ENCODE assay signal across 8 cellular contexts in genomic region chr11:8593455-8593854, GRCh38. TPM values are rescaled to one million over a fixed set of nuclear protein-coding genes. Genes with fewer than 3 reads are reported as not detected.
A peak's percentile ranks its signal among the peaks of the same experiment; 100 is the strongest.
DNase-seq lines count a peak whose midpoint lies in the region; ATAC-seq and TF ChIP-seq lines count a peak whose summit lies in the region.

No MANE protein-coding gene starts in this region.

- TF ChIP-seq CTCF in Calu3 (IDR thresholded peaks at IDR 0.05; ENCODE audit: unreplicated experiment) (no peak), SK-N-SH (IDR thresholded peaks at IDR 0.05) (no peak)

- H3F3A ChIP-seq in SK-N-SH (replicated peaks; ENCODE audit: insufficient read depth), result no peaks in the 10 kb centered on the region

- H3K4me1 ChIP-seq in SK-N-SH (ENCODE audit: control insufficient read depth in 1 of 2, insufficient read depth in 2 of 2, low read depth in 1 of 2, low read length in 1 of 2) (peaks cover 0 to 5% of the 10 kb centered on the region in 2 experiments; a peak in 1 of 4 replicates), right cardiac atrium (ENCODE audit: control insufficient read depth, insufficient read depth, low read length) (no peaks in the 10 kb centered on the region)

- peak overlapping the region; percentile 70 for H3K4me3 Mint-ChIP-seq in Calu3 (ENCODE audit: low read depth, unreplicated experiment)
- H3K4me3 Mint-ChIP-seq in stimulated activated naive CD8-positive, alpha-beta T cell treated with anti-CD3 and anti-CD28 coated beads, Interleukin-15, amount 100 ng/mL, for 72 hours, result peak overlapping the region; percentile 84 to 85

- H4K20me1 ChIP-seq in SK-N-SH (ENCODE audit: insufficient read depth), result no peaks in the 10 kb centered on the region

- H3K36me3 Mint-ChIP-seq in Calu3 (ENCODE audit: insufficient read depth, unreplicated experiment), result peaks cover 13% of the 10 kb centered on the region

- H3K27me3 ChIP-seq in SK-N-SH (ENCODE audit: insufficient read depth) (no peaks in the 10 kb centered on the region), right cardiac atrium (ENCODE audit: control insufficient read depth, insufficient read depth) (no peaks in the 10 kb centered on the region)

- H3K27ac ChIP-seq in SK-N-SH (ENCODE audit: low read depth in 2 of 2, low read length in 1 of 2), result no peak overlapping the region
- H3K27ac ChIP-seq in right cardiac atrium (ENCODE audit: low read length), result no peak overlapping the region

- POLR2A ChIA-PET in SK-N-SH (lab: Yijun Ruan, JAX), result no interaction called here

- H3K27ac Mint-ChIP-seq in Calu3 (ENCODE audit: unreplicated experiment), result no peak overlapping the region
- peak overlapping the region; percentile 27 to 59 for H3K27ac Mint-ChIP-seq in stimulated activated naive CD8-positive, alpha-beta T cell treated with anti-CD3 and anti-CD28 coated beads, Interleukin-15, amount 100 ng/mL, for 72 hours

- H3K79me2 ChIP-seq in SK-N-SH (ENCODE audit: insufficient read depth), result no peaks in the 10 kb centered on the region

- peaks cover 0 to 4% of the 10 kb centered on the region in 2 experiments for H3K36me3 ChIP-seq in SK-N-SH (replicated peaks in 1 of 2; ENCODE audit: control insufficient read depth in 1 of 2, insufficient read depth in 2 of 2, low read length in 1 of 2)

- CTCF ChIA-PET in Calu3 (lab: Charles Lee), result no interaction called here
- CTCF ChIA-PET in SK-N-SH (lab: Yijun Ruan, JAX), result interaction anchor here (1.0 kb wide), 2 partner anchors 27 to 374 kb away, joined by 3 read pairs; no protein-coding TSS in a partner anchor

- BruUV-seq in Calu3 (replicated peaks; lab: Mats Ljungman, UMichigan), result no TSS peak

- H3K4me3 ChIP-seq in SK-N-SH (ENCODE audit: low read depth in 2 of 2, low read length in 1 of 2) (peak overlapping the region; percentile 78 to 82), right cardiac atrium (ENCODE audit: low read length) (peak overlapping the region; percentile 70)

- peaks cover 59% of the 10 kb centered on the region for H3K27me3 Mint-ChIP-seq in Calu3 (ENCODE audit: unreplicated experiment)
- peaks cover 44% of the 10 kb centered on the region for H3K27me3 Mint-ChIP-seq in stimulated activated naive CD8-positive, alpha-beta T cell treated with anti-CD3 and anti-CD28 coated beads, Interleukin-15, amount 100 ng/mL, for 72 hours

- H3K9me2 ChIP-seq in SK-N-SH, result no peaks in the 10 kb centered on the region

- H3K9me3 ChIP-seq in SK-N-SH (no peaks in the 10 kb centered on the region), right cardiac atrium (ENCODE audit: control insufficient read depth, low read length) (no peaks in the 10 kb centered on the region)

- TF ChIP-seq RAD21 in SK-N-SH (IDR thresholded peaks at IDR 0.05; ENCODE audit: low read length), result no peak

- H2AFZ ChIP-seq in SK-N-SH (ENCODE audit: low read depth), result peak overlapping the region; percentile 99

- WGBS in SK-N-SH (ENCODE audit: low lambda C conversion rate), result 47% methylated on average over 7 of the region's 7 CpGs
- WGBS in right cardiac atrium, result 20% methylated on average over 7 of the region's 7 CpGs

- H3K4me1 Mint-ChIP-seq in Calu3 (ENCODE audit: low read depth, unreplicated experiment), result no peaks in the 10 kb centered on the region
- peaks cover 12% of the 10 kb centered on the region for H3K4me1 Mint-ChIP-seq in stimulated activated naive CD8-positive, alpha-beta T cell treated with anti-CD3 and anti-CD28 coated beads, Interleukin-15, amount 100 ng/mL, for 72 hours

- DNase-seq in Calu3 (no peak), SK-N-SH (peak; percentile 16), right cardiac atrium (no peak), putamen (ENCODE audit: low spot score) (no peak)
- no peak for DNase-seq in stimulated activated naive CD8-positive, alpha-beta T cell treated with anti-CD3 and anti-CD28 coated beads, Interleukin-15, amount 100 ng/mL, for 72 hours
- DNase-seq in stimulated activated CD4-positive, alpha-beta T cell treated with anti-CD3 and anti-CD28 coated beads, Interleukin-2, amount 100 ng/mL, for 24 hours, result no peak
- DNase-seq in activated CD4-positive, CD25-positive, alpha-beta regulatory T cell treated with anti-CD3 and anti-CD28 coated beads, Interleukin-2, amount 50 U/mL, for 72 hours, result no peak

- H3K9me3 Mint-ChIP-seq in Calu3 (ENCODE audit: low read depth, unreplicated experiment), result no peaks in the 10 kb centered on the region
- no peaks in the 10 kb centered on the region for H3K9me3 Mint-ChIP-seq in stimulated activated naive CD8-positive, alpha-beta T cell treated with anti-CD3 and anti-CD28 coated beads, Interleukin-15, amount 100 ng/mL, for 72 hours

- peak overlapping the region; percentile 65; the same call in 1 of the 2 replicates for H3K9ac ChIP-seq in SK-N-SH

- peak overlapping the region; percentile 93 for H3K4me2 ChIP-seq in SK-N-SH

- no peak for TF ChIP-seq EP300 in SK-N-SH (IDR thresholded peaks at IDR 0.05; ENCODE audit: borderline replicate concordance in 1 of 2, low read depth in 1 of 2, low read length in 1 of 2)

- ATAC-seq in GM21825 (IDR thresholded peaks at IDR 0.05; ENCODE audit: unreplicated experiment) (peak; percentile 21), right cardiac atrium (peak in 1 of 2 donors; percentile 14)
- ATAC-seq in stimulated activated naive CD8-positive, alpha-beta T cell treated with anti-CD3 and anti-CD28 coated beads, Interleukin-15, amount 100 ng/mL, for 72 hours, result peak; percentile 44

- intact Hi-C loops in Calu3 (cut with micrococcal nuclease; ENCODE audit: unreplicated experiment), result loop anchor here (10.0 kb wide), 1 partner anchor 221 kb away; a partner anchor contains a TSS
- intact Hi-C loops in right cardiac atrium (cut with DNase I), result no loop called here

TF ChIP-seq in SK-N-SH, 30 proteins besides CTCF, POLR2A, EP300 and RAD21 (continues in another document):
- no peak for TF ChIP-seq FOXJ3 (CRISPR knock-in tag; IDR thresholded peaks at IDR 0.05)
- TF ChIP-seq GATA2 (CRISPR knock-in tag; IDR thresholded peaks at IDR 0.05), result no peak
- TF ChIP-seq ZBTB33 (IDR thresholded peaks at IDR 0.05; ENCODE audit: borderline replicate concordance, low read depth), result no peak
- TF ChIP-seq FOSL2 (IDR thresholded peaks at IDR 0.05; ENCODE audit: borderline replicate concordance, low read depth), result no peak
- no peak for TF ChIP-seq EZH2phosphoT487 (IDR thresholded peaks at IDR 0.05; ENCODE audit: borderline replicate concordance, low read depth)
- TF ChIP-seq USF1 (IDR thresholded peaks at IDR 0.05; ENCODE audit: borderline replicate concordance, low read depth), result no peak
- TF ChIP-seq RFX5 (IDR thresholded peaks at IDR 0.05; ENCODE audit: low read length), result no peak
- TF ChIP-seq RXRA (IDR thresholded peaks at IDR 0.05; ENCODE audit: borderline replicate concordance, low read depth), result no peak
- TF ChIP-seq USF2 (IDR thresholded peaks at IDR 0.05; ENCODE audit: borderline replicate concordance, low read depth, low read length), result no peak
- TF ChIP-seq POLR2AphosphoS5 (IDR thresholded peaks at IDR 0.05; ENCODE audit: low read depth, low read length), result no peak
- TF ChIP-seq, protein P1, sequence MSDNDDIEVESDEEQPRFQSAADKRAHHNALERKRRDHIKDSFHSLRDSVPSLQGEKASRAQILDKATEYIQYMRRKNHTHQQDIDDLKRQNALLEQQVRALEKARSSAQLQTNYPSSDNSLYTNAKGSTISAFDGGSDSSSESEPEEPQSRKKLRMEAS (IDR thresholded peaks at IDR 0.05; ENCODE audit: low read depth), result no peak
- TF ChIP-seq NRF1 (IDR thresholded peaks at IDR 0.05; ENCODE audit: low read depth, low read length), result no peak
- TF ChIP-seq NFIC (IDR thresholded peaks at IDR 0.05; ENCODE audit: borderline replicate concordance), result no peak
- no peak for TF ChIP-seq PBX3 (IDR thresholded peaks at IDR 0.05)

RNA-seq across cellular contexts. Expression of gene STK33, which starts 0.6 kb away (rescaled TPM):
- total RNA-seq in Calu3 (2022) (1.7 and 3.0 TPM in 2 replicates), right cardiac atrium (10 to 100 TPM; 21.6 to 40.2 (median 28.0) TPM)
- polyA plus RNA-seq in SK-N-SH (2012; rRNA removed) (12.3 and 16.6 TPM in 2 replicates), right cardiac atrium (14.1 TPM)
- polyA plus RNA-seq in SK-N-SH (2012; cell fraction: cytosol; rRNA removed), result 13.4 and 16.3 TPM in 2 replicates
- polyA plus RNA-seq in SK-N-SH (2012; cell fraction: nucleus; rRNA removed), result 21.3 and 32.6 TPM in 2 replicates
